Comparison of ENCODE assay signal across 10 cellular contexts in the genomic region with DNA sequence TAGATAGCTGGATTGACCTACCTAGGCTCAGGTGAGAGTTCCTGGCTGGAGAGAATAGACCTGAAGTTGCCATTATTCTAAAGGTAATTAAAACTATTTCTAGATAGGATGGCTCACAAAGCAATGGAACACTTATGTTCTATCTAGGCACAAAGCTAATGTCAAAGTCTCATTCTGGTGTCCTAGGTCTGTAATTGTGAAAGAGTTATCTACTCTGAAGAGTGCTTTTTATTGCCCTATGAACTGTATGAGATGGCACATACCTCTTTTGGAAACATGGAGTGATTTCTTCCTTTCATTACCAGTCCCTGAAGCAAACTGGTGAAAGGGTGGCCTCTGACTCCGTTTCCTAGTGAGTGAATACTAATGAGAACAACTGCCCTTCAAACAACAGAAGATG.
"Had no signal": no experiment of that assay in that cellular context is flagged by ENCODE, and none has a peak within 500 bp of the region (broad histone marks: within the 10 kb centered on the region; RNA-seq: fewer than 3 reads in every experiment).

No MANE protein-coding gene starts in this region.

- H3K4me3 Mint-ChIP-seq: GM23338, HFFc6, IgD-negative memory B cell had no signal

- FAIRE-seq: H1, H54 had no signal

- H3K4me3 ChIP-seq: GM23338, HAP-1 had no signal

- DNase-seq: HFFc6, KBM-7 had no signal

- H3K9me3 ChIP-seq: HAP-1 had no signal

- H3K4me1 Mint-ChIP-seq: GM23338, IgD-negative memory B cell had no signal

- H3K36me3 ChIP-seq: HAP-1 had no signal

- H3K27ac Mint-ChIP-seq: GM23338, HFFc6, IgD-negative memory B cell had no signal

- H3K9ac ChIP-seq: KMS-11 had no signal

- H3K4me2 ChIP-seq: GM23338, KMS-11 had no signal

- H3K4me1 ChIP-seq: HAP-1 had no signal

- H3K9me3 Mint-ChIP-seq: HFFc6, IgD-negative memory B cell had no signal

- H3K36me3 Mint-ChIP-seq: IgD-negative memory B cell had no signal

- H3K27ac ChIP-seq: HL-60, KMS-11 had no signal

- H3K27me3 Mint-ChIP-seq: IgD-negative memory B cell had no signal

- H2AFZ ChIP-seq: GM23338 had no signal

- ATAC-seq: GM23338, HCT116 had no signal
